Comparison of ENCODE assay signal across 8 cellular contexts in genomic region chr2:70301344-70302194, GRCh38. TPM values are rescaled to one million over a fixed set of nuclear protein-coding genes. Genes with fewer than 3 reads are reported as not detected.
A peak's percentile ranks its signal among the peaks of the same experiment; 100 is the strongest.
DNase-seq lines count a peak whose midpoint lies in the region; ATAC-seq and TF ChIP-seq lines count a peak whose summit lies in the region.

Gene FAM136A (minus strand): TSS chr2:70302067. CDS start chr2:70302011, 56 bp downstream.

- peak; percentile 79 for DNase-seq in DMS153 (lab: John Stamatoyannopoulos, UW)
- peak; percentile 84 to 93 (median 90) for DNase-seq in Peyer's patch
- DNase-seq in activated T-helper 1 cell treated with Interleukin-2 at 50 U/mL for 16 hours (ENCODE audit: low read depth), result peak; percentile 83
- peak; percentile 65 to 69 for DNase-seq in fibroblast of lung (ENCODE audit: low read depth in 2 of 2)
- peak; percentile 81 to 95 (median 90) for DNase-seq in naive thymus-derived CD8-positive, alpha-beta T cell
- DNase-seq in stimulated activated naive B cell treated with anti-CD40 and anti-IgM and Interleukin-4, amounts not matched to agents 10 μg/mL and 1 μg/mL and 100 μg/mL, for 72 hours, result peak; percentile 87

- H4K20me1 ChIP-seq in fibroblast of lung (ENCODE audit: control insufficient read depth, extremely low read depth, insufficient read depth, low read length), result no peaks in the 10 kb centered on the region

- no peaks in the 10 kb centered on the region for H3K9me3 Mint-ChIP-seq in IgD-negative memory B cell
- H3K9me3 Mint-ChIP-seq in naive thymus-derived CD8-positive, alpha-beta T cell, result no peaks in the 10 kb centered on the region
- no peaks in the 10 kb centered on the region for H3K9me3 Mint-ChIP-seq in stimulated activated naive B cell treated with anti-CD40 and anti-IgM and Interleukin-4, amounts not matched to agents 10 μg/mL and 1 μg/mL and 100 μg/mL, for 72 hours

- peak within 1 kb of the TSS; percentile 87 to 94 (median 93) for H3K27ac Mint-ChIP-seq in IgD-negative memory B cell
- H3K27ac Mint-ChIP-seq in naive thymus-derived CD8-positive, alpha-beta T cell, result peak within 1 kb of the TSS; percentile 22 to 96 (median 93)
- H3K27ac Mint-ChIP-seq in stimulated activated naive B cell treated with anti-CD40 and anti-IgM and Interleukin-4, amounts not matched to agents 10 μg/mL and 1 μg/mL and 100 μg/mL, for 72 hours, result peak within 1 kb of the TSS; percentile 93

- peak within 1 kb of the TSS; percentile 80 for H3K9ac ChIP-seq in fibroblast of lung (ENCODE audit: insufficient read depth, low read length)

- peak within 1 kb of the TSS; percentile 88 to 98 (median 96) for H3K4me3 Mint-ChIP-seq in IgD-negative memory B cell
- H3K4me3 Mint-ChIP-seq in naive thymus-derived CD8-positive, alpha-beta T cell, result peak within 1 kb of the TSS; percentile 85 to 93 (median 90)
- peak within 1 kb of the TSS; percentile 91 to 92 for H3K4me3 Mint-ChIP-seq in stimulated activated naive B cell treated with anti-CD40 and anti-IgM and Interleukin-4, amounts not matched to agents 10 μg/mL and 1 μg/mL and 100 μg/mL, for 72 hours

- peak; percentile 14 to 55 for TF ChIP-seq POLR2A in Peyer's patch (IDR thresholded peaks at IDR 0.05)

- peak; percentile 71 for ATAC-seq in GM21515 (IDR thresholded peaks at IDR 0.05; ENCODE audit: unreplicated experiment)
- peak; percentile 90 to 91 for ATAC-seq in naive thymus-derived CD8-positive, alpha-beta T cell
- peak; percentile 85 to 89 for ATAC-seq in stimulated activated naive B cell treated with anti-CD40 and anti-IgM and Interleukin-4, amounts not matched to agents 10 μg/mL and 1 μg/mL and 100 μg/mL, for 72 hours (replicated peaks)

- POLR2A ChIA-PET in naive thymus-derived CD8-positive, alpha-beta T cell (lab: Charles Lee), result interaction anchor here (0.6 to 4.3 kb wide), 14 partner anchors 8 to 473 kb away, joined by 3 to 45 read pairs (median 4); partner anchors contain the start of genes C2orf42, MXD1, PCYOX1 and SNRPG

- H3K27ac ChIP-seq in Peyer's patch (peak within 1 kb of the TSS; percentile 78 to 94 (median 90)), fibroblast of lung (ENCODE audit: insufficient read depth, low read length) (peak within 1 kb of the TSS; percentile 13)

- peaks cover 0 to 7% (median 3%) of the 10 kb centered on the region in 4 donors for H3K4me1 ChIP-seq in Peyer's patch
- peaks cover 4% of the 10 kb centered on the region for H3K4me1 ChIP-seq in fibroblast of lung (ENCODE audit: control insufficient read depth, extremely low read depth, insufficient read depth, low read length)

- H3K79me2 ChIP-seq in fibroblast of lung (ENCODE audit: control insufficient read depth, insufficient read depth, low read length), result peaks cover 8% of the 10 kb centered on the region

- H3K4me3 ChIP-seq in Peyer's patch (peak within 1 kb of the TSS; percentile 70 to 95 (median 82)), fibroblast of lung (replicated peaks in 1 of 4; ENCODE audit: control extremely low read depth in 1 of 4, insufficient read depth in 1 of 4, low read depth in 3 of 4, low read length in 4 of 4) (peak within 1 kb of the TSS; percentile 43 to 90 (median 58))

- H3K27me3 ChIP-seq in Peyer's patch (no peaks in the 10 kb centered on the region), fibroblast of lung (ENCODE audit: control insufficient read depth, insufficient read depth, low read length) (no peaks in the 10 kb centered on the region)

- H3K9me3 ChIP-seq in Peyer's patch, result no peaks in the 10 kb centered on the region
- H3K9me3 ChIP-seq in fibroblast of lung (ENCODE audit: control insufficient read depth, insufficient read depth, low read depth, low read length), result no peaks in the 10 kb centered on the region

- H3K4me1 Mint-ChIP-seq in IgD-negative memory B cell, result peaks cover 16 to 18% (median 16%) of the 10 kb centered on the region in 3 donors
- H3K4me1 Mint-ChIP-seq in naive thymus-derived CD8-positive, alpha-beta T cell, result peaks cover 20 to 31% (median 24%) of the 10 kb centered on the region in 4 donors
- H3K4me1 Mint-ChIP-seq in stimulated activated naive B cell treated with anti-CD40 and anti-IgM and Interleukin-4, amounts not matched to agents 10 μg/mL and 1 μg/mL and 100 μg/mL, for 72 hours, result peaks cover 17 to 29% of the 10 kb centered on the region in 2 donors

- peaks cover 0 to 26% (median 0%) of the 10 kb centered on the region in 3 donors for H3K36me3 ChIP-seq in Peyer's patch
- H3K36me3 ChIP-seq in fibroblast of lung (ENCODE audit: control insufficient read depth, insufficient read depth, low read length), result no peaks in the 10 kb centered on the region

- H2AFZ ChIP-seq in fibroblast of lung (ENCODE audit: low read length), result peak within 1 kb of the TSS; percentile 73

- no peaks in the 10 kb centered on the region for H3K27me3 Mint-ChIP-seq in IgD-negative memory B cell
- no peaks in the 10 kb centered on the region for H3K27me3 Mint-ChIP-seq in naive thymus-derived CD8-positive, alpha-beta T cell
- H3K27me3 Mint-ChIP-seq in stimulated activated naive B cell treated with anti-CD40 and anti-IgM and Interleukin-4, amounts not matched to agents 10 μg/mL and 1 μg/mL and 100 μg/mL, for 72 hours, result no peaks in the 10 kb centered on the region

- TF ChIP-seq CTCF in Peyer's patch (IDR thresholded peaks at IDR 0.05) (peak; percentile 95 to 99 (median 96)), fibroblast of lung (conservative IDR thresholded peaks at IDR 0.05 in 1 of 2, IDR thresholded peaks at IDR 0.05 in 1 of 2; ENCODE audit: low read depth in 1 of 2, low read length in 2 of 2) (peak; percentile 66 to 73)

- H3K4me2 ChIP-seq in fibroblast of lung (ENCODE audit: extremely low read depth, insufficient read depth, low read length), result peak within 1 kb of the TSS; percentile 96

- H3K36me3 Mint-ChIP-seq in IgD-negative memory B cell, result peaks cover 7% of the 10 kb centered on the region
- H3K36me3 Mint-ChIP-seq in naive thymus-derived CD8-positive, alpha-beta T cell, result peaks cover 6 to 38% (median 12%) of the 10 kb centered on the region in 3 donors
- H3K36me3 Mint-ChIP-seq in stimulated activated naive B cell treated with anti-CD40 and anti-IgM and Interleukin-4, amounts not matched to agents 10 μg/mL and 1 μg/mL and 100 μg/mL, for 72 hours, result peaks cover 26 to 29% of the 10 kb centered on the region in 2 donors

RNA-seq across cellular contexts. Expression of gene FAM136A, which starts in this region (rescaled TPM):
- polyA plus RNA-seq in IgD-negative memory B cell, result 38.4 TPM
- total RNA-seq in Peyer's patch, result 10 to 100 TPM; 34.5 to 39.9 (median 38.9) TPM
- 15.7 and 16.4 TPM in 2 replicates for total RNA-seq in fibroblast of lung
- 31.2 and 37.2 TPM in 2 replicates for polyA plus RNA-seq in fibroblast of lung
- 25.4 and 33.9 TPM in 2 replicates for polyA plus RNA-seq in fibroblast of lung (2012)
- 1.8 and 2.5 TPM in 2 replicates for polyA minus RNA-seq in fibroblast of lung (ENCODE audit: low replicate concordance)
- total RNA-seq in naive thymus-derived CD8-positive, alpha-beta T cell, result 10 to 100 TPM; 38.9 to 41.8 TPM
- polyA plus RNA-seq in naive thymus-derived CD8-positive, alpha-beta T cell, result 10 to 100 TPM; 43.2 to 45.3 (median 44.4) TPM

Comparison
In these comparisons a context has a peak if more than half of its experiments do, and no peak if none do; other contexts are left out.
1. Peak in every context shown above with its lines: DNase-seq, ATAC-seq, H3K4me3 ChIP-seq and H3K27ac ChIP-seq.